ENCODE assay signal across 8 cellular contexts in genomic region chr2:103252781-103253180, GRCh38.
"Had no signal": no experiment of that assay in that cellular context is flagged by ENCODE, and none has a peak within 500 bp of the region (broad histone marks: within the 10 kb centered on the region; RNA-seq: fewer than 3 reads in every experiment).

No MANE protein-coding gene starts in this region.

- H3K4me3 ChIP-seq: GM12878 had no signal

- DNase-seq: GDM1, GF-D8 had no signal

- ATAC-seq: GM12878 had no signal

- FAIRE-seq: G401.6, GM12878, GM12891, GM12892, GM18507, GM19239 had no signal
